In genomic region chr14:106359157-106359887, GRCh38 we compare ENCODE assay signal across 8 cellular contexts.
A peak's percentile ranks its signal among the peaks of the same experiment; 100 is the strongest.
DNase-seq lines count a peak whose midpoint lies in the region; ATAC-seq, FAIRE-seq and TF ChIP-seq lines count a peak whose summit lies in the region.
"Not testable (repeated sequence)": the region's sequence is repeated elsewhere in the genome, so short reads cannot be mapped to it uniquely, and the experiment has no call there.

No MANE protein-coding gene starts in this region.

- H3K9me3 Mint-ChIP-seq in T-cell; activated CD8-positive, alpha-beta T cell treated with anti-CD3 and anti-CD28 coated beads, Interleukin-2, amount 10 ng/mL, durations not matched to agents 7 days and 5 days (ENCODE audit: insufficient read depth); stimulated activated naive CD8-positive, alpha-beta T cell treated with anti-CD3 and anti-CD28 coated beads, Interleukin-15, amount 100 ng/mL, for 72 hours: not testable (repeated sequence)

- H4K20me1 ChIP-seq in endothelial cell of umbilical vein (replicated peaks; ENCODE audit: control insufficient read depth, extremely low read depth, insufficient read depth, low read length) = not testable (repeated sequence)

- H2AFZ ChIP-seq in endothelial cell of umbilical vein (ENCODE audit: low read depth, low read length) = not testable (repeated sequence)

- BruUV-seq in endothelial cell of umbilical vein (replicated peaks; lab: Mats Ljungman, UMichigan) = not testable (repeated sequence)

- TF ChIP-seq CTCF in BE2C (IDR thresholded peaks at IDR 0.05; ENCODE audit: low read depth, low read length) (peak; percentile 26), GM12873 (IDR thresholded peaks at IDR 0.05; ENCODE audit: insufficient read depth, low read depth, low read length, missing control alignments) (peak; percentile 34)
- not testable (repeated sequence) for TF ChIP-seq CTCF in endothelial cell of umbilical vein (IDR thresholded peaks at IDR 0.05; ENCODE audit: extremely low read depth in 1 of 2, insufficient read depth in 1 of 2, low read depth in 1 of 2, low read length in 2 of 2)

- not testable (repeated sequence) for H3K4me2 ChIP-seq in endothelial cell of umbilical vein (ENCODE audit: insufficient read depth, low read length)

- H3K79me2 ChIP-seq in endothelial cell of umbilical vein (ENCODE audit: control insufficient read depth, insufficient read depth, low read length) = not testable (repeated sequence)

- H3K4me1 Mint-ChIP-seq in T-cell; activated CD8-positive, alpha-beta T cell treated with anti-CD3 and anti-CD28 coated beads, Interleukin-2, amount 10 ng/mL, durations not matched to agents 7 days and 5 days (ENCODE audit: low read depth): not testable (repeated sequence)
- H3K4me1 Mint-ChIP-seq in stimulated activated naive CD8-positive, alpha-beta T cell treated with anti-CD3 and anti-CD28 coated beads, Interleukin-15, amount 100 ng/mL, for 72 hours = peaks cover 11% of the 10 kb centered on the region

- H3K27ac Mint-ChIP-seq in T-cell; activated CD8-positive, alpha-beta T cell treated with anti-CD3 and anti-CD28 coated beads, Interleukin-2, amount 10 ng/mL, durations not matched to agents 7 days and 5 days; stimulated activated naive CD8-positive, alpha-beta T cell treated with anti-CD3 and anti-CD28 coated beads, Interleukin-15, amount 100 ng/mL, for 72 hours: not testable (repeated sequence)

- dilution Hi-C loops in endothelial cell of umbilical vein (cut with MboI; ENCODE audit: extremely low pct_ligation_motif_present, low sequenced_read_pairs) = not testable (repeated sequence)

- H3K4me1 ChIP-seq in BE2C; endothelial cell of umbilical vein (ENCODE audit: control insufficient read depth, extremely low read depth, insufficient read depth, low read length): not testable (repeated sequence)

- H3K9ac ChIP-seq in endothelial cell of umbilical vein (replicated peaks; ENCODE audit: extremely low read depth, insufficient read depth, low read length) = not testable (repeated sequence)

- POLR2A ChIA-PET in T-cell (lab: Charles Lee); activated CD8-positive, alpha-beta T cell treated with anti-CD3 and anti-CD28 coated beads, Interleukin-2, amount 10 ng/mL, durations not matched to agents 7 days and 5 days (lab: Charles Lee); endothelial cell of umbilical vein (lab: Charles Lee): not testable (repeated sequence)

- DNase-seq in BE2C (peak; percentile 62), T-cell (peak in 23 of 34 experiments; percentile 12 to 56 (median 33))
- peak; percentile 67 for DNase-seq in activated CD8-positive, alpha-beta T cell treated with anti-CD3 and anti-CD28 coated beads, Interleukin-2, amount 10 ng/mL, durations not matched to agents 7 days and 5 days
- DNase-seq in activated T-helper 9 cell treated with anti-CD3 and anti-CD28 coated beads, Interleukin-2, amount 50 U/mL, for 16 hours (ENCODE audit: low read depth) = peak; percentile 24
- not testable (repeated sequence) for DNase-seq in endothelial cell of umbilical vein (ENCODE audit: low read depth, low spot score)
- peak; percentile 62 to 73 for DNase-seq in stimulated activated naive CD8-positive, alpha-beta T cell treated with anti-CD3 and anti-CD28 coated beads, Interleukin-15, amount 100 ng/mL, for 72 hours

- intact Hi-C loops in endothelial cell of umbilical vein (cut with micrococcal nuclease) = not testable (repeated sequence)

- CTCF ChIA-PET in T-cell (lab: Charles Lee); activated CD8-positive, alpha-beta T cell treated with anti-CD3 and anti-CD28 coated beads, Interleukin-2, amount 10 ng/mL, durations not matched to agents 7 days and 5 days (lab: Charles Lee); endothelial cell of umbilical vein (lab: Charles Lee): not testable (repeated sequence)

- H3K27me3 Mint-ChIP-seq in T-cell = peaks cover 15 to 18% of the 10 kb centered on the region in 2 donors
- H3K27me3 Mint-ChIP-seq in activated CD8-positive, alpha-beta T cell treated with anti-CD3 and anti-CD28 coated beads, Interleukin-2, amount 10 ng/mL, durations not matched to agents 7 days and 5 days (ENCODE audit: low read depth) = peaks cover 25% of the 10 kb centered on the region
- H3K27me3 Mint-ChIP-seq in stimulated activated naive CD8-positive, alpha-beta T cell treated with anti-CD3 and anti-CD28 coated beads, Interleukin-15, amount 100 ng/mL, for 72 hours = peaks cover 38% of the 10 kb centered on the region

- peaks cover 13% of the 10 kb centered on the region for H3K27me3 ChIP-seq in BE2C
- H3K27me3 ChIP-seq in endothelial cell of umbilical vein (ENCODE audit: control insufficient read depth in 2 of 2, insufficient read depth in 2 of 2, low read length in 2 of 2) = not testable (repeated sequence)

- H3K9me3 ChIP-seq in BE2C; KOPT-K1 (ENCODE audit: insufficient read depth, low read length, poor library complexity, severe bottlenecking); endothelial cell of umbilical vein (replicated peaks; ENCODE audit: control insufficient read depth, insufficient read depth, low read length): not testable (repeated sequence)

- not testable (repeated sequence) for H3K9me1 ChIP-seq in endothelial cell of umbilical vein (replicated peaks; ENCODE audit: control insufficient read depth, extremely low read depth, insufficient read depth, low read length)

- H3K36me3 Mint-ChIP-seq in T-cell; activated CD8-positive, alpha-beta T cell treated with anti-CD3 and anti-CD28 coated beads, Interleukin-2, amount 10 ng/mL, durations not matched to agents 7 days and 5 days (ENCODE audit: low read depth): not testable (repeated sequence)

- FAIRE-seq in endothelial cell of umbilical vein (lab: Jason Lieb, UNC) = peak; percentile 40

- not testable (repeated sequence) for H3K4me3 ChIP-seq in BE2C (ENCODE audit: low read depth, low read length); endothelial cell of umbilical vein (replicated peaks in 1 of 3; ENCODE audit: insufficient read depth in 1 of 3, low read depth in 1 of 3, low read length in 3 of 3)

- H3K27ac ChIP-seq in KOPT-K1 (ENCODE audit: low read depth, low read length, poor library complexity, severe bottlenecking) = peak overlapping the region; percentile 86
- H3K27ac ChIP-seq in endothelial cell of umbilical vein (ENCODE audit: insufficient read depth, low read depth, low read length) = not testable (repeated sequence)

- not testable (repeated sequence) for H3K36me3 ChIP-seq in BE2C; KOPT-K1 (ENCODE audit: insufficient read depth, low read length); endothelial cell of umbilical vein (ENCODE audit: control insufficient read depth in 2 of 2, extremely low read depth in 1 of 2, insufficient read depth in 2 of 2, low read length in 2 of 2)

- not testable (repeated sequence) for H3K4me3 Mint-ChIP-seq in T-cell; activated CD8-positive, alpha-beta T cell treated with anti-CD3 and anti-CD28 coated beads, Interleukin-2, amount 10 ng/mL, durations not matched to agents 7 days and 5 days; stimulated activated naive CD8-positive, alpha-beta T cell treated with anti-CD3 and anti-CD28 coated beads, Interleukin-15, amount 100 ng/mL, for 72 hours

- peak in 2 of 4 experiments; percentile 16 to 49 for ATAC-seq in T-cell (replicated peaks in 1 of 4)
- ATAC-seq in activated CD8-positive, alpha-beta T cell treated with anti-CD3 and anti-CD28 coated beads, Interleukin-2, amount 10 ng/mL, durations not matched to agents 7 days and 5 days = peak; percentile 15
- ATAC-seq in stimulated activated naive CD8-positive, alpha-beta T cell treated with anti-CD3 and anti-CD28 coated beads, Interleukin-15, amount 100 ng/mL, for 72 hours = peak; percentile 43

- TF ChIP-seq POLR2A in endothelial cell of umbilical vein (IDR thresholded peaks at IDR 0.05; ENCODE audit: low read depth, low read length) = not testable (repeated sequence)
